ENCODE assay signal across 16 cellular contexts in the genomic region with DNA sequence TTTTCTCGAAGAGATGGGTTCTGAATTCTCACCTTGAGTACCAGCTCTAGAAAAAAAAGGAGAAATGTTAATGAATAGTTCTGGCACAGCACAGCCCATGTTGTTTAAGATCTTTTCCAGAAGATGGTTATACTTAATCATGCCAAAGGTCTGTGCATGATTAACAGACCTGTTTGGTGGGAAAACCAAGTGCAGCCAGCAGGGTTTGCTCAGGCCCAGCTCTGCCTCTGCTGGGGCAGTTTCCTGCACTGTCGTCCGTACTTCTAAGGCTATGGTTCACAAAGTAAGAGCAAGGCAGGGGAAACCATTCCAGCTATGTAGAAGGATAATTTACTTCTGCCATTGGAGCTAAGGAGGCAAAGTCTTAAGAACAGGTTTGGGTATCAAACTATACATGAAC. TPM values are rescaled to one million over a fixed set of nuclear protein-coding genes. Genes with fewer than 3 reads are reported as not detected.
DNase-seq lines count a peak whose midpoint lies in the region; ATAC-seq and TF ChIP-seq lines count a peak whose summit lies in the region.
"Had no signal": no experiment of that assay in that cellular context is flagged by ENCODE, and none has a peak within 500 bp of the region (broad histone marks: within the 10 kb centered on the region; RNA-seq: fewer than 3 reads in every experiment).

No MANE protein-coding gene starts in this region.

- ATAC-seq in activated CD8-positive, alpha-beta memory T cell treated with anti-CD3 and anti-CD28 coated beads, Interleukin-2, amount 10 ng/mL, durations not matched to agents 7 days and 5 days: no peak
- ATAC-seq in PC-3 (no peak), esophagus mucosa (peak; percentile 40)
- ATAC-seq: effector memory CD8-positive, alpha-beta T cell had no signal

- peaks cover 20% of the 10 kb centered on the region for H3F3A ChIP-seq in PC-3 (ENCODE audit: low read length, unreplicated experiment)

- no peak overlapping the region for H3K18ac ChIP-seq in neuronal stem cell (ENCODE audit: low read length)

- H2BK15ac ChIP-seq in neuronal stem cell (ENCODE audit: low read length): no peak overlapping the region

- no peak overlapping the region for H2BK120ac ChIP-seq in neuronal stem cell (ENCODE audit: low read depth, low read length)

- H3K9me3 ChIP-seq in PC-3 (ENCODE audit: low read length) (no peaks in the 10 kb centered on the region), neuronal stem cell (replicated peaks in 1 of 2; ENCODE audit: control insufficient read depth in 2 of 2, insufficient read depth in 1 of 2, low read depth in 1 of 2, low read length in 2 of 2) (no peaks in the 10 kb centered on the region)
- H3K9me3 ChIP-seq: tibial nerve had no signal

- H3K4me2 ChIP-seq in PC-3 (ENCODE audit: low read length) (peak overlapping the region; percentile 58), neuronal stem cell (ENCODE audit: insufficient read depth, low read length, poor library complexity, severe bottlenecking) (no peak overlapping the region)

- no CpG with 5 or more reads among the region's 3 CpGs for WGBS in neuronal stem cell (ENCODE audit: extremely low coverage in 2 of 2, insufficient read length in 2 of 2, insufficient replicate concordance in 1 of 2), 2 donors

- CTCF ChIA-PET in activated CD8-positive, alpha-beta memory T cell treated with anti-CD3 and anti-CD28 coated beads, Interleukin-2, amount 10 ng/mL, durations not matched to agents 7 days and 5 days (lab: Charles Lee): interaction anchor here (0.7 to 3.5 kb wide), 8 partner anchors 12 to 275 kb away, joined by 3 to 13 read pairs (median 3); partner anchors contain the start of gene SPATA20
- CTCF ChIA-PET in PC-3 (lab: Charles Lee): interaction anchor here (0.6 to 1.0 kb wide), 5 partner anchors 48 to 146 kb away, joined by 3 read pairs; no protein-coding TSS in a partner anchor

- H3K36me3 ChIP-seq in PC-3 (ENCODE audit: low read depth, low read length): peaks cover 47% of the 10 kb centered on the region
- peaks cover 26 to 94% of the 10 kb centered on the region in 2 donors for H3K36me3 ChIP-seq in neuronal stem cell (replicated peaks in 1 of 2; ENCODE audit: control insufficient read depth in 2 of 2, insufficient read depth in 2 of 2, low read length in 2 of 2)

- intact Hi-C loops in PC-3 (cut with micrococcal nuclease): loop anchor here (5.0 kb wide), 1 partner anchor 145 kb away; no protein-coding TSS in a partner anchor

- H3K23ac ChIP-seq in neuronal stem cell (ENCODE audit: low read depth, low read length, poor library complexity): no peak overlapping the region

- no peaks in the 10 kb centered on the region for H3K9me2 ChIP-seq in PC-3 (replicated peaks; ENCODE audit: low read length)

- H3K4me3 Mint-ChIP-seq in activated CD8-positive, alpha-beta memory T cell treated with anti-CD3 and anti-CD28 coated beads, Interleukin-2, amount 10 ng/mL, durations not matched to agents 7 days and 5 days: no peak overlapping the region
- no peak overlapping the region for H3K4me3 Mint-ChIP-seq in type B pancreatic cell
- H3K4me3 Mint-ChIP-seq: effector memory CD8-positive, alpha-beta T cell had no signal

- H2BK5ac ChIP-seq in neuronal stem cell (ENCODE audit: low read length): no peak overlapping the region

- no peak overlapping the region for H2AK5ac ChIP-seq in neuronal stem cell (ENCODE audit: low read depth, low read length)

- no peak overlapping the region for H4K8ac ChIP-seq in neuronal stem cell (ENCODE audit: low read depth, low read length)

- no peak overlapping the region for H2BK12ac ChIP-seq in neuronal stem cell (ENCODE audit: low read length)

- no peak overlapping the region for H3K4me3 ChIP-seq in PC-3 (ENCODE audit: low read length)
- H3K4me3 ChIP-seq in neuronal stem cell (ENCODE audit: low read length in 2 of 2): no peak overlapping the region
- H3K4me3 ChIP-seq: tibial nerve had no signal

- H3K27ac Mint-ChIP-seq in activated CD8-positive, alpha-beta memory T cell treated with anti-CD3 and anti-CD28 coated beads, Interleukin-2, amount 10 ng/mL, durations not matched to agents 7 days and 5 days: peak overlapping the region; percentile 14
- H3K27ac Mint-ChIP-seq in type B pancreatic cell: no peak overlapping the region
- H3K27ac Mint-ChIP-seq: effector memory CD8-positive, alpha-beta T cell had no signal

- H3K36me3 Mint-ChIP-seq in activated CD8-positive, alpha-beta memory T cell treated with anti-CD3 and anti-CD28 coated beads, Interleukin-2, amount 10 ng/mL, durations not matched to agents 7 days and 5 days: peaks cover 47% of the 10 kb centered on the region
- peaks cover 17% of the 10 kb centered on the region for H3K36me3 Mint-ChIP-seq in type B pancreatic cell

- H4K91ac ChIP-seq in neuronal stem cell (ENCODE audit: low read depth, low read length, poor library complexity): no peak overlapping the region

- TF ChIP-seq CTCF in PC-3 (conservative IDR thresholded peaks at IDR 0.05; ENCODE audit: low read depth, low read length): no peak
- TF ChIP-seq CTCF in type B pancreatic cell (conservative IDR thresholded peaks at IDR 0.05): no peak

- H3K4me1 Mint-ChIP-seq in activated CD8-positive, alpha-beta memory T cell treated with anti-CD3 and anti-CD28 coated beads, Interleukin-2, amount 10 ng/mL, durations not matched to agents 7 days and 5 days: peaks cover 22% of the 10 kb centered on the region
- H3K4me1 Mint-ChIP-seq in type B pancreatic cell (ENCODE audit: unreplicated experiment): peaks cover 27% of the 10 kb centered on the region

- H3K9me3 Mint-ChIP-seq in activated CD8-positive, alpha-beta memory T cell treated with anti-CD3 and anti-CD28 coated beads, Interleukin-2, amount 10 ng/mL, durations not matched to agents 7 days and 5 days (ENCODE audit: low read depth): no peaks in the 10 kb centered on the region
- H3K9me3 Mint-ChIP-seq in type B pancreatic cell: no peaks in the 10 kb centered on the region
- H3K9me3 Mint-ChIP-seq: effector memory CD8-positive, alpha-beta T cell had no signal

- POLR2A ChIA-PET in PC-3 (lab: Charles Lee; ENCODE audit: unreplicated experiment): interaction anchor here (0.5 kb wide), 1 partner anchor 156 kb away, joined by 3 read pairs; no protein-coding TSS in a partner anchor

- H3K27me3 ChIP-seq in PC-3 (ENCODE audit: low read length): no peaks in the 10 kb centered on the region
- no peaks in the 10 kb centered on the region for H3K27me3 ChIP-seq in neuronal stem cell (ENCODE audit: control insufficient read depth in 3 of 3, insufficient read depth in 3 of 3, low read depth in 1 of 3, low read length in 3 of 3)
- H3K27me3 ChIP-seq: tibial nerve had no signal

- no peaks in the 10 kb centered on the region for H3K27me3 Mint-ChIP-seq in activated CD8-positive, alpha-beta memory T cell treated with anti-CD3 and anti-CD28 coated beads, Interleukin-2, amount 10 ng/mL, durations not matched to agents 7 days and 5 days
- H3K27me3 Mint-ChIP-seq in type B pancreatic cell: no peaks in the 10 kb centered on the region
- H3K27me3 Mint-ChIP-seq: effector memory CD8-positive, alpha-beta T cell had no signal

- DNase-seq in activated CD8-positive, alpha-beta memory T cell treated with anti-CD3 and anti-CD28 coated beads, Interleukin-2, amount 10 ng/mL, durations not matched to agents 7 days and 5 days: no peak
- no peak for DNase-seq in activated CD8-positive, alpha-beta memory T cell treated with anti-CD3 and anti-CD28 coated beads for 24 hours
- DNase-seq in PC-3 (peak; percentile 62), renal cortical epithelial cell (ENCODE audit: low read depth) (peak; percentile 69), neuronal stem cell (ENCODE audit: low spot score) (no peak), type B pancreatic cell (ENCODE audit: extremely low spot score, unreplicated experiment) (no peak), NCI-H187 treated with DMSO at 0.1 percent for 48 hours (lab: John Stamatoyannopoulos, UW) (no peak)
- DNase-seq: effector memory CD8-positive, alpha-beta T cell; Karpas-422; mesendoderm; NCI-H1105; NCI-H774; stimulated activated CD4-positive, alpha-beta T cell treated with anti-CD3 and anti-CD28 coated beads, Interleukin-12 subunit alpha, Interleukin-12 subunit beta, amount 100 ng/mL, for 4 hours had no signal

- H3K4me1 ChIP-seq in PC-3 (ENCODE audit: insufficient read depth, low read length): peaks cover 95% of the 10 kb centered on the region
- peaks cover 0 to 5% of the 10 kb centered on the region in 2 donors for H3K4me1 ChIP-seq in neuronal stem cell (ENCODE audit: control insufficient read depth in 2 of 2, insufficient read depth in 1 of 2, low read depth in 1 of 2, low read length in 2 of 2)

- H4K20me1 ChIP-seq in PC-3 (ENCODE audit: low read length): no peaks in the 10 kb centered on the region

- BruUV-seq in PC-3 (replicated peaks; lab: Mats Ljungman, UMichigan): no TSS peak

- H3K4ac ChIP-seq in neuronal stem cell (ENCODE audit: low read length): no peak overlapping the region

- H3K14ac ChIP-seq in neuronal stem cell (ENCODE audit: low read length): no peak overlapping the region

- no peak overlapping the region for H2AFZ ChIP-seq in PC-3 (ENCODE audit: low read length)
- H2AFZ ChIP-seq in neuronal stem cell (ENCODE audit: low read length): no peak overlapping the region

- H3K27ac ChIP-seq in PC-3 (ENCODE audit: low read length) (peak overlapping the region; percentile 39), neuronal stem cell (replicated peaks; ENCODE audit: low read length) (no peak overlapping the region)
- H3K27ac ChIP-seq: C4-2B, tibial nerve had no signal

- H3K9ac ChIP-seq in PC-3 (ENCODE audit: low read length): 0 out of 2 replicates have a peak overlapping the region, but pooled peaks have one; percentile 14
- no peak overlapping the region for H3K9ac ChIP-seq in neuronal stem cell (ENCODE audit: low read depth, low read length, poor library complexity)

- no peaks in the 10 kb centered on the region for H3K79me1 ChIP-seq in neuronal stem cell (ENCODE audit: low read depth, low read length)

- peaks cover 44% of the 10 kb centered on the region for H3K79me2 ChIP-seq in PC-3 (ENCODE audit: low read length)

RNA-seq across cellular contexts. Expression of gene ANKRD40, which starts 10.6 kb away (rescaled TPM):
- total RNA-seq in activated CD8-positive, alpha-beta memory T cell treated with anti-CD3 and anti-CD28 coated beads, Interleukin-2, amount 10 ng/mL, durations not matched to agents 7 days and 5 days: 10 to 100 TPM; 30.5 to 39.3 TPM
- 44.2 and 44.3 TPM in 2 replicates for total RNA-seq in PC-3 (2014; rRNA removed)
- 15.9 TPM for total RNA-seq in esophagus mucosa
- total RNA-seq in renal cortical epithelial cell: 25.1 and 36.3 TPM in 2 replicates
- polyA plus RNA-seq in neuronal stem cell (2013, experiment 1 of 2): 45.4 TPM
- polyA plus RNA-seq in neuronal stem cell (2013, experiment 2 of 2): 45.9 TPM
- 21.0 and 38.4 TPM in 2 replicates for total RNA-seq in type B pancreatic cell (ENCODE audit: low replicate concordance)

RNA-seq across cellular contexts. Expression of gene LUC7L3, which starts 22.3 kb away (rescaled TPM):
- 100 to 1,000 TPM; 147 to 193 TPM for total RNA-seq in activated CD8-positive, alpha-beta memory T cell treated with anti-CD3 and anti-CD28 coated beads, Interleukin-2, amount 10 ng/mL, durations not matched to agents 7 days and 5 days
- 43.0 and 54.3 TPM in 2 replicates for total RNA-seq in PC-3 (2014; rRNA removed)
- 43.6 TPM for total RNA-seq in esophagus mucosa
- total RNA-seq in renal cortical epithelial cell: 11.5 and 41.9 TPM in 2 replicates
- 430 TPM for polyA plus RNA-seq in neuronal stem cell (2013, experiment 1 of 2)
- polyA plus RNA-seq in neuronal stem cell (2013, experiment 2 of 2): 437 TPM
- total RNA-seq in type B pancreatic cell (ENCODE audit: low replicate concordance): 83.4 and 157 TPM in 2 replicates

Comparison
In these comparisons a context has a peak if more than half of its experiments do, and no peak if none do; other contexts are left out.
1. DNase-seq: peak in PC-3 (single experiment) and renal cortical epithelial cell (single experiment); none in activated CD8-positive, alpha-beta memory T cell treated with anti-CD3 and anti-CD28 coated beads, Interleukin-2, amount 10 ng/mL, durations not matched to agents 7 days and 5 days (single experiment), activated CD8-positive, alpha-beta memory T cell treated with anti-CD3 and anti-CD28 coated beads for 24 hours (single experiment), neuronal stem cell (single experiment), type B pancreatic cell (single experiment) and NCI-H187 treated with DMSO at 0.1 percent for 48 hours (single experiment).